In the genomic region with DNA sequence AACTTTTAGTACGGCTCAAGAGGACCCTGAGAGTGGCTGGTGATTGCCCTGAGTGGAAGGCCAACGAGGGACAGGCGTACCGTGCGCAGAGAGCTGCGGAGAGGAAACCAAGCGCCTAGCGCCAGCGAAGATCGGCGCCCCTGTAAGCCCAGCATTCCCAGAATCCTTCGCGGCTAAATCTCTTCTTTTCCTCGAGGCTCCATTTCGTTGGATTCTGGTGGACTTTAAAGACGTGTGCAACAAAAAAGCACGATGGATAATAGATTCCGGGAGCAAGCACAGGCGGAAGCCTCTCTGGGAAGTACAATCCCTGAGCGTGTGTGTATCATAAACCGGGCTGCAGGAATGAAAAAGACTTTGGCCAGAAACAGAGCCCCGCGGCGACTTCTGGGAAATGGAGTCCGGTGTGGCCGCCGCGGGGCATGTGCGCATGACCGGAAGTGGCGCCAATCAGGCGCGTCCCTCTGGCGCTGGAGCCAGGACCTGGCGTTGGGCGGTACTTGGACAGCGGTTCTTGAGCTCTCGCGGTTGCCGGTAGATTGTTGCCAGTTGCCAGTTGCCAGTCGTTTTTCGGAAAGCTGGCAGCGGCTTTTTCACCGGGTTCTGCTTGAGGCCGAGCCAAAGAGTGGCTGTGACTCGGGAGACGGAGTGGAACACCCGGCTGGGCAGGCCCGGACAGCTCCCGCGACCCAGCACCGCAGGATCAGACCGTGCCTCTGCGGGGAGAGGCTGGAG, we compare ENCODE assay signal across 8 cellular contexts. TPM values are rescaled to one million over a fixed set of nuclear protein-coding genes. Genes with fewer than 3 reads are reported as not detected.
DNase-seq lines count a peak whose midpoint lies in the region; ATAC-seq and TF ChIP-seq lines count a peak whose summit lies in the region.

A gene (plus strand): TSS at position 449 of the 735 bp plus-strand sequence. CDS start 406 bp downstream, outside the sequence.

- in situ Hi-C loops in Panc1 (cut with HindIII; ENCODE audit: low pct_unique_long_range_greater_than_20kb, low sequenced_read_pairs): no loop called here

- H3K27me3 ChIP-seq in Panc1 (ENCODE audit: control insufficient read depth, insufficient read depth, low read length) (no peaks in the 10 kb centered on the region), mucosa of stomach (ENCODE audit: control insufficient read depth, insufficient read depth, low read length) (no peaks in the 10 kb centered on the region)

- CTCF ChIA-PET in Panc1 (lab: Charles Lee): no interaction called here

- peaks cover 56% of the 10 kb centered on the region for H3K4me1 Mint-ChIP-seq in activated T-cell treated with anti-CD3 and anti-CD28 coated beads, Interleukin-2, amount 50 U/mL, for 24 hours (ENCODE audit: low read depth)

- POLR2A ChIA-PET in Panc1 (lab: Charles Lee): interaction anchor here (0.5 kb wide), 1 partner anchor 181 kb away, joined by 3 read pairs; no protein-coding TSS in a partner anchor

- TF ChIP-seq CTCF in Panc1 (IDR thresholded peaks at IDR 0.05): no peak

- peaks cover 9% of the 10 kb centered on the region for H3K36me3 ChIP-seq in KOPT-K1 (ENCODE audit: insufficient read depth, low read length)
- no peaks in the 10 kb centered on the region; the same call in 1 of the 2 replicates for H3K36me3 ChIP-seq in Panc1 (ENCODE audit: control insufficient read depth, insufficient read depth, low read length)
- H3K36me3 ChIP-seq in mucosa of stomach (ENCODE audit: control insufficient read depth, insufficient read depth, low read length): no peaks in the 10 kb centered on the region

- peaks cover 57% of the 10 kb centered on the region for H3K36me3 Mint-ChIP-seq in activated T-cell treated with anti-CD3 and anti-CD28 coated beads, Interleukin-2, amount 50 U/mL, for 24 hours (ENCODE audit: low read depth)

- DNase-seq in DMS79 treated with DMSO at 0.1 percent for 48 hours (lab: John Stamatoyannopoulos, UW): peak; percentile 96
- DNase-seq in Panc1 (ENCODE audit: low read depth, low spot score): peak; percentile 62
- DNase-seq in activated T-cell treated with anti-CD3 and anti-CD28 coated beads, Interleukin-2, amount 50 U/mL, for 24 hours: peak; percentile 95
- peak; percentile 83 for DNase-seq in stimulated activated CD8-positive, alpha-beta memory T cell treated with anti-CD3 and anti-CD28 coated beads, Interleukin-4, amount 100 ng/mL, for 4 hours (ENCODE audit: low read depth in 2 of 2, low spot score in 1 of 2)

- H3K27ac ChIP-seq in KOPT-K1 (ENCODE audit: low read depth, low read length, poor library complexity, severe bottlenecking) (peak within 1 kb of the TSS; percentile 85), Panc1 (ENCODE audit: low read length) (peak within 1 kb of the TSS; percentile 95)

- H3K4me3 Mint-ChIP-seq in activated T-cell treated with anti-CD3 and anti-CD28 coated beads, Interleukin-2, amount 50 U/mL, for 24 hours: peak within 1 kb of the TSS; percentile 99

- peaks cover 9% of the 10 kb centered on the region; the same call in 1 of the 2 replicates for H3K4me1 ChIP-seq in Panc1 (ENCODE audit: control insufficient read depth, insufficient read depth, low read length)
- peaks cover 23% of the 10 kb centered on the region for H3K4me1 ChIP-seq in mucosa of stomach (ENCODE audit: control insufficient read depth, insufficient read depth, low read length)

- H3K9ac ChIP-seq in mucosa of stomach (ENCODE audit: low read length): peak within 1 kb of the TSS; percentile 92

- H3K9me3 Mint-ChIP-seq in activated T-cell treated with anti-CD3 and anti-CD28 coated beads, Interleukin-2, amount 50 U/mL, for 24 hours: no peaks in the 10 kb centered on the region

- H3K9me3 ChIP-seq in KOPT-K1 (ENCODE audit: insufficient read depth, low read length, poor library complexity, severe bottlenecking) (no peaks in the 10 kb centered on the region), Panc1 (ENCODE audit: control insufficient read depth, insufficient read depth, low read depth, low read length) (no peaks in the 10 kb centered on the region), mucosa of stomach (ENCODE audit: control insufficient read depth, low read length) (no peaks in the 10 kb centered on the region)

- intact Hi-C loops in Panc1 (cut with micrococcal nuclease; ENCODE audit: unreplicated experiment): no loop called here

- BruUV-seq in Panc1 (replicated peaks; lab: Mats Ljungman, UMichigan): no TSS peak

- no peaks in the 10 kb centered on the region for H3K27me3 Mint-ChIP-seq in activated T-cell treated with anti-CD3 and anti-CD28 coated beads, Interleukin-2, amount 50 U/mL, for 24 hours

- H3K4me3 ChIP-seq in Panc1 (ENCODE audit: low read depth in 2 of 2, low read length in 2 of 2): peak within 1 kb of the TSS; percentile 90 to 96
- peak within 1 kb of the TSS; percentile 85 for H3K4me3 ChIP-seq in mucosa of stomach (ENCODE audit: low read length)

- ATAC-seq in GM21825 (IDR thresholded peaks at IDR 0.05; ENCODE audit: unreplicated experiment): peak; percentile 85
- peak; percentile 95 for ATAC-seq in Panc1
- peak; percentile 96 for ATAC-seq in esophagus mucosa

- peak within 1 kb of the TSS; percentile 100 for H3K27ac Mint-ChIP-seq in activated T-cell treated with anti-CD3 and anti-CD28 coated beads, Interleukin-2, amount 50 U/mL, for 24 hours

RNA-seq across cellular contexts. Expression of the gene that starts here (rescaled TPM):
- 5.4 TPM for total RNA-seq in Panc1 (2021; ENCODE audit: unreplicated experiment)
- polyA plus RNA-seq in Panc1 (2012; ENCODE audit: insufficient read length): 3.5 TPM
- 3.7 TPM for total RNA-seq in esophagus mucosa

Comparison
In these comparisons a context has a peak if more than half of its experiments do, and no peak if none do; other contexts are left out.
1. Peak in every context shown above with its lines: DNase-seq, ATAC-seq, H3K4me3 ChIP-seq and H3K27ac ChIP-seq.